ENCODE assay signal across 9 cellular contexts in the genomic region with DNA sequence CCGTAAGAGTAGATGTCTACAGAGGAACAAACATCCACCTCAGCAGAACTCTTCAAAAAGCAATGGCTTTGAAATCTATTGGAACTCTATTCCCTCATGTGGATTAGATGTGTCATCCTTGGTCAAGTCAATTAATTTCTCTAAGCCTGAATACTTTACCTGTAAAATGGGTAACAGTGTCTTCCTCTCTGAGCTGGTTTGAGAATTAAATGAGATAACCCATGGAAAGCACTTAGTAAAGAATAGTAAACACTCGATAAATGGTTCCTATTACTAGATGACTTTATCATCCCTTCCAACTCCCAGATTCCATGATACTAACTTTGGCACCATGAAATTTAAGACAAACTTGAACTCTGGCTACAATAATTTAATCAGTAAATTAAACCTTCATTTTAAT.
"Had no signal": no experiment of that assay in that cellular context is flagged by ENCODE, and none has a peak within 500 bp of the region (broad histone marks: within the 10 kb centered on the region; RNA-seq: fewer than 3 reads in every experiment).

No MANE protein-coding gene starts in this region.

- DNase-seq: H7, IMR-90, KG1 had no signal

- FAIRE-seq: H1, HTR-8/SVneo, K562 had no signal

- H3K9me3 ChIP-seq: HAP-1 had no signal

- H3K4me3 ChIP-seq: GM23338, HAP-1, K562 had no signal

- H3K36me3 ChIP-seq: HAP-1 had no signal

- H3K27ac Mint-ChIP-seq: GM23338 had no signal

- ATAC-seq: GM23338, HCT116, K562 had no signal

- H3K4me3 Mint-ChIP-seq: GM23338 had no signal

- H3K4me1 ChIP-seq: HAP-1 had no signal

- H3K9me3 Mint-ChIP-seq: GM23338 had no signal
